15 cellular contexts compared by ENCODE assay signal in the genomic region with DNA sequence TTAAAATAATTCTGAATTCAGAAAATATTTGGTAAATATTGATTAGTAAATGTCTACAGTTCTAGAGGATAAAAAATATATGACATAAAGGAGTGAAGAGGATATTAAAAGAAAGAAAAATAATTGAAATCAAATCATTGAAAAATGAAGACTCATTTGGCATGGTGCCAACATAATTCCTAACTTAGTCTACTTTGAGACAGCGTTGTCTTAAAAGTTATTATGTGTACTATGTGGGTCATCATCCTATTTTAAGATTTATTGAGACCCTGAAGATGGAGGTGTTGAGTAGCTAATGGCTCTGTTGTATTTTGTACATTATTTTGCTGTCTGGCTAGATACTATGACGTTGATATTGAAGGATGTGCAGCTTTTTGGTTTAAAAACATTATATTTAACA.
"Had no signal": no experiment of that assay in that cellular context is flagged by ENCODE, and none has a peak within 500 bp of the region (broad histone marks: within the 10 kb centered on the region; RNA-seq: fewer than 3 reads in every experiment).

No MANE protein-coding gene starts in this region.

- H3K4me1 ChIP-seq: tibial artery, upper lobe of left lung, vagina had no signal

- H3K27me3 ChIP-seq: ovary, tibial artery, upper lobe of left lung, vagina had no signal

- H3K9me3 Mint-ChIP-seq: stimulated activated naive CD8-positive, alpha-beta T cell treated with anti-CD3 and anti-CD28 coated beads, Interleukin-15, Interleukin-2, amounts not matched to agents 100 ng/mL and 50 ng/mL, for 24 hours had no signal

- H3K27me3 Mint-ChIP-seq: stimulated activated memory B cell treated with anti-CD40 and anti-IgM and Interleukin-4, amounts not matched to agents 10 μg/mL and 1 μg/mL and 100 μg/mL, for 72 hours had no signal

- H3K79me2 ChIP-seq: hepatocyte had no signal

- H3K27ac ChIP-seq: dorsolateral prefrontal cortex, hepatocyte, ovary, tibial artery, upper lobe of left lung, vagina had no signal

- H3K36me3 ChIP-seq: ovary, tibial artery, upper lobe of left lung, vagina had no signal

- H3K4me3 Mint-ChIP-seq: naive thymus-derived CD8-positive, alpha-beta T cell; stimulated activated memory B cell treated with anti-CD40 and anti-IgM and Interleukin-4, amounts not matched to agents 10 μg/mL and 1 μg/mL and 100 μg/mL, for 72 hours; stimulated activated naive CD8-positive, alpha-beta T cell treated with anti-CD3 and anti-CD28 coated beads, Interleukin-15, Interleukin-2, amounts not matched to agents 100 ng/mL and 50 ng/mL, for 24 hours had no signal

- H3K9me3 ChIP-seq: mucosa of descending colon, ovary, tibial artery, upper lobe of left lung, vagina had no signal

- ATAC-seq: naive thymus-derived CD8-positive, alpha-beta T cell; stimulated activated memory B cell treated with anti-CD40 and anti-IgM and Interleukin-4, amounts not matched to agents 10 μg/mL and 1 μg/mL and 100 μg/mL, for 72 hours had no signal

- H3K4me3 ChIP-seq: dorsolateral prefrontal cortex, hepatocyte, mucosa of descending colon, ovary, tibial artery, upper lobe of left lung, vagina had no signal

- H3K4me1 Mint-ChIP-seq: naive thymus-derived CD8-positive, alpha-beta T cell; stimulated activated memory B cell treated with anti-CD40 and anti-IgM and Interleukin-4, amounts not matched to agents 10 μg/mL and 1 μg/mL and 100 μg/mL, for 72 hours had no signal

- H3K36me3 Mint-ChIP-seq: naive thymus-derived CD8-positive, alpha-beta T cell; stimulated activated memory B cell treated with anti-CD40 and anti-IgM and Interleukin-4, amounts not matched to agents 10 μg/mL and 1 μg/mL and 100 μg/mL, for 72 hours had no signal

- H3K27ac Mint-ChIP-seq: naive thymus-derived CD8-positive, alpha-beta T cell; progenitor cell of endocrine pancreas; stimulated activated memory B cell treated with anti-CD40 and anti-IgM and Interleukin-4, amounts not matched to agents 10 μg/mL and 1 μg/mL and 100 μg/mL, for 72 hours; stimulated activated naive CD8-positive, alpha-beta T cell treated with anti-CD3 and anti-CD28 coated beads, Interleukin-15, Interleukin-2, amounts not matched to agents 100 ng/mL and 50 ng/mL, for 24 hours had no signal

- DNase-seq: cortex of kidney; dorsolateral prefrontal cortex; effector CD8-positive, alpha-beta T cell; kidney glomerular epithelial cell; mucosa of descending colon; naive thymus-derived CD8-positive, alpha-beta T cell; stimulated activated CD4-positive, alpha-beta T cell treated with anti-CD3 and anti-CD28 coated beads, Interleukin-4, amount 100 ng/mL, for 1 hour; tibial artery; upper lobe of left lung had no signal
